In the genomic region with DNA sequence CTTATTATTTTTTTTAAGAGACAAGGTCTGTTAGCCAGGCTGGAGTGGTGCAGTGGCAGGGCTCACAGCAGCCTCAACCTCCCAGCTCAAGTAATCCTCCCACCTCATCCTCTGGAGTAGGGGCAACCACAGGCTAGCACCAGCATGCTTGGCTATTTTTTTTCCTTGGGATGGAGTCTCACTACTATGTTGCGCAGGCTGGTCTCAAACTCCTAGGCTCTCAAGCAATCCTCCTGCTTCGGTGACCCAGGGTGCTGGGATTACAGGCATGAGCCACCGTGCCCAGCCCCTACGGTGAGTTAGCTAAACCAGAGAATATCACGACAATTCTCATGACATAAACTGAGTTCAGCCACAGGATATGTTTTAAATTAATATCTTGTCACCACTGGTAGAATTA, we compare ENCODE assay signal across 10 cellular contexts. TPM values are rescaled to one million over a fixed set of nuclear protein-coding genes. Genes with fewer than 3 reads are reported as not detected.
DNase-seq lines count a peak whose midpoint lies in the region; ATAC-seq, FAIRE-seq and TF ChIP-seq lines count a peak whose summit lies in the region.
"Had no signal": no experiment of that assay in that cellular context is flagged by ENCODE, and none has a peak within 500 bp of the region (broad histone marks: within the 10 kb centered on the region; RNA-seq: fewer than 3 reads in every experiment).

No MANE protein-coding gene starts in this region.

- peak overlapping the region; percentile 80 for H3K9ac ChIP-seq in SU-DHL-6 (ENCODE audit: low read length)

- TF ChIP-seq POLR2A in sigmoid colon (IDR thresholded peaks at IDR 0.05) (no peak), GM12892 (IDR thresholded peaks at IDR 0.05; ENCODE audit: low read depth, low read length) (no peak)

- FAIRE-seq in GM12892 (lab: Jason Lieb, UNC) = no peak

- H3K9me3 Mint-ChIP-seq in stimulated activated effector memory CD8-positive, alpha-beta T cell treated with anti-CD3 and anti-CD28 coated beads, Interleukin-12 subunit alpha, Interleukin-12 subunit beta, amount 100 ng/mL, for 72 hours = no peaks in the 10 kb centered on the region

- no peak for TF ChIP-seq EP300 in sigmoid colon (IDR thresholded peaks at IDR 0.05)

- TF ChIP-seq CTCF in cardiac muscle cell (IDR thresholded peaks at IDR 0.05; ENCODE audit: low read depth, low read length) = no peak
- no peak for TF ChIP-seq CTCF in SU-DHL-6 (IDR thresholded peaks at IDR 0.05; ENCODE audit: insufficient read depth, low read length, poor library complexity, severe bottlenecking)
- TF ChIP-seq CTCF in hepatocyte (IDR thresholded peaks at IDR 0.05; ENCODE audit: poor library complexity) = no peak
- TF ChIP-seq CTCF in sigmoid colon (IDR thresholded peaks at IDR 0.05) = no peak

- H3K9me2 ChIP-seq in SU-DHL-6 (replicated peaks; ENCODE audit: insufficient read depth, low read length) (no peaks in the 10 kb centered on the region), hepatocyte (replicated peaks; ENCODE audit: insufficient read depth) (no peaks in the 10 kb centered on the region)

- H3K4me3 ChIP-seq in cardiac muscle cell (peak overlapping the region; percentile 100), right cardiac atrium (ENCODE audit: low read length) (no peak overlapping the region), SU-DHL-6 (ENCODE audit: insufficient read depth, low read length, poor library complexity, severe bottlenecking) (peak overlapping the region; percentile 90), hepatocyte (no peak overlapping the region), sigmoid colon (no peak overlapping the region)

- H2AFZ ChIP-seq in SU-DHL-6 (ENCODE audit: low read depth, low read length, severe bottlenecking) = no peak overlapping the region
- H2AFZ ChIP-seq in hepatocyte = no peak overlapping the region

- H3K27me3 ChIP-seq in cardiac muscle cell (no peaks in the 10 kb centered on the region), right cardiac atrium (ENCODE audit: control insufficient read depth, insufficient read depth) (no peaks in the 10 kb centered on the region), SU-DHL-6 (ENCODE audit: low read length) (no peaks in the 10 kb centered on the region), hepatocyte (no peaks in the 10 kb centered on the region), sigmoid colon (no peaks in the 10 kb centered on the region)

- H3K79me2 ChIP-seq in SU-DHL-6 (ENCODE audit: insufficient read depth, low read length) = peaks cover 64% of the 10 kb centered on the region
- H3K79me2 ChIP-seq in hepatocyte = peaks cover 66% of the 10 kb centered on the region

- H4K20me1 ChIP-seq in SU-DHL-6 (ENCODE audit: low read depth, low read length) (peaks cover 6% of the 10 kb centered on the region; the same call in 1 of the 2 replicates), hepatocyte (ENCODE audit: insufficient read depth, poor library complexity, severe bottlenecking) (peaks cover 25% of the 10 kb centered on the region)

- H3K27ac Mint-ChIP-seq in stimulated activated effector memory CD8-positive, alpha-beta T cell treated with anti-CD3 and anti-CD28 coated beads, Interleukin-12 subunit alpha, Interleukin-12 subunit beta, amount 100 ng/mL, for 72 hours = peak overlapping the region; percentile 93

- no peaks in the 10 kb centered on the region for H3K36me3 Mint-ChIP-seq in stimulated activated effector memory CD8-positive, alpha-beta T cell treated with anti-CD3 and anti-CD28 coated beads, Interleukin-12 subunit alpha, Interleukin-12 subunit beta, amount 100 ng/mL, for 72 hours

- H3K27ac ChIP-seq in cardiac muscle cell = no peak overlapping the region
- H3K27ac ChIP-seq in right cardiac atrium (ENCODE audit: low read length) = no peak overlapping the region
- no peak overlapping the region for H3K27ac ChIP-seq in SU-DHL-6 (ENCODE audit: low read depth, low read length)
- no peak overlapping the region for H3K27ac ChIP-seq in hepatocyte
- no peak overlapping the region for H3K27ac ChIP-seq in sigmoid colon

- 73% methylated on average over 5 of the region's 5 CpGs for WGBS in right cardiac atrium
- WGBS in hepatocyte (ENCODE audit: low lambda C conversion rate, missing lambda C conversion rate) = 64% methylated on average over 5 of the region's 5 CpGs
- 84 to 87% methylated on average over 5 of the region's 5 CpGs for WGBS in sigmoid colon, 2 donors

- no peak for DNase-seq in cardiac muscle cell (ENCODE audit: low read depth in 1 of 2, low spot score in 1 of 2)
- no peak for DNase-seq in right cardiac atrium
- DNase-seq in hepatocyte (ENCODE audit: low spot score) = no peak
- DNase-seq in stimulated activated effector memory CD8-positive, alpha-beta T cell treated with anti-CD3 and anti-CD28 coated beads, Interleukin-12 subunit alpha, Interleukin-12 subunit beta, amount 100 ng/mL, for 72 hours (ENCODE audit: low spot score in 2 of 2) = no peak
- no peak for DNase-seq in sigmoid colon
- no peak for DNase-seq in GM03348 (ENCODE audit: low spot score)
- no peak for DNase-seq in GM12892 (ENCODE audit: insufficient read length)
- DNase-seq: foreskin melanocyte, NCI-H146 had no signal

- H3K36me3 ChIP-seq in cardiac muscle cell = no peaks in the 10 kb centered on the region
- no peaks in the 10 kb centered on the region for H3K36me3 ChIP-seq in SU-DHL-6 (ENCODE audit: low read length)
- no peaks in the 10 kb centered on the region for H3K36me3 ChIP-seq in hepatocyte (replicated peaks; ENCODE audit: insufficient read depth, low read depth)
- no peaks in the 10 kb centered on the region for H3K36me3 ChIP-seq in sigmoid colon

- no peak for ATAC-seq in right cardiac atrium
- no peak for ATAC-seq in stimulated activated effector memory CD8-positive, alpha-beta T cell treated with anti-CD3 and anti-CD28 coated beads, Interleukin-12 subunit alpha, Interleukin-12 subunit beta, amount 100 ng/mL, for 72 hours

- peaks cover 29% of the 10 kb centered on the region for H3K4me1 Mint-ChIP-seq in stimulated activated effector memory CD8-positive, alpha-beta T cell treated with anti-CD3 and anti-CD28 coated beads, Interleukin-12 subunit alpha, Interleukin-12 subunit beta, amount 100 ng/mL, for 72 hours

- peaks cover 19% of the 10 kb centered on the region; the same call in 1 of the 2 replicates for H3F3A ChIP-seq in SU-DHL-6 (ENCODE audit: insufficient read depth)

- intact Hi-C loops in right cardiac atrium (cut with DNase I) = no loop called here
- intact Hi-C loops in sigmoid colon (cut with DNase I) = no loop called here

- H3K9me3 ChIP-seq in cardiac muscle cell (ENCODE audit: low read depth) = no peaks in the 10 kb centered on the region
- no peaks in the 10 kb centered on the region for H3K9me3 ChIP-seq in right cardiac atrium (ENCODE audit: control insufficient read depth, low read length)
- H3K9me3 ChIP-seq in SU-DHL-6 (ENCODE audit: insufficient read depth, low read length) = no peaks in the 10 kb centered on the region
- no peaks in the 10 kb centered on the region for H3K9me3 ChIP-seq in hepatocyte (ENCODE audit: low read depth)
- H3K9me3 ChIP-seq in sigmoid colon = no peaks in the 10 kb centered on the region

- H3K4me1 ChIP-seq in cardiac muscle cell (ENCODE audit: low read depth) (peaks cover 18% of the 10 kb centered on the region), right cardiac atrium (ENCODE audit: control insufficient read depth, insufficient read depth, low read length) (peaks cover 3% of the 10 kb centered on the region), hepatocyte (ENCODE audit: insufficient read depth) (peaks cover 12% of the 10 kb centered on the region), sigmoid colon (peaks cover 0 to 25% (median 22%) of the 10 kb centered on the region in 4 donors)

- H3K4me2 ChIP-seq in SU-DHL-6 (ENCODE audit: low read depth, low read length, poor library complexity, severe bottlenecking) (peak overlapping the region; percentile 73), hepatocyte (peak overlapping the region; percentile 92)

- H3K4me3 Mint-ChIP-seq in stimulated activated effector memory CD8-positive, alpha-beta T cell treated with anti-CD3 and anti-CD28 coated beads, Interleukin-12 subunit alpha, Interleukin-12 subunit beta, amount 100 ng/mL, for 72 hours = peak overlapping the region; percentile 83

RNA-seq across cellular contexts. Expression of gene DCUN1D1, which starts 2.0 kb away (rescaled TPM):
- 22.8 and 31.1 TPM in 2 replicates for total RNA-seq in cardiac muscle cell
- 28.4 and 33.2 TPM in 2 replicates for polyA plus RNA-seq in cardiac muscle cell
- total RNA-seq in right cardiac atrium = 10 to 100 TPM; 38.5 to 46.4 (median 44.6) TPM
- 9.0 TPM for polyA plus RNA-seq in right cardiac atrium
- total RNA-seq in hepatocyte = 41.5 and 49.2 TPM in 2 replicates
- 22.2 and 23.8 TPM in 2 replicates for polyA plus RNA-seq in hepatocyte
- 10 to 100 TPM; 41.0 to 47.1 (median 43.7) TPM for total RNA-seq in sigmoid colon
- polyA plus RNA-seq in sigmoid colon = 10 to 100 TPM in 2 of 3 donors, 1 to 10 TPM in 1; 9.4 to 15.5 (median 10.2) TPM
- 28.2 TPM for polyA plus RNA-seq in GM12892 (2012; ENCODE audit: missing spikeins)

Comparison
In these comparisons a context has a peak if more than half of its experiments do, and no peak if none do; other contexts are left out.
1. H3K4me3 ChIP-seq: peak in cardiac muscle cell (single experiment) and SU-DHL-6 (single experiment); none in right cardiac atrium (single experiment), hepatocyte (single experiment) and sigmoid colon (0 of 4).